ENCODE assay signal across 12 cellular contexts in the genomic region with DNA sequence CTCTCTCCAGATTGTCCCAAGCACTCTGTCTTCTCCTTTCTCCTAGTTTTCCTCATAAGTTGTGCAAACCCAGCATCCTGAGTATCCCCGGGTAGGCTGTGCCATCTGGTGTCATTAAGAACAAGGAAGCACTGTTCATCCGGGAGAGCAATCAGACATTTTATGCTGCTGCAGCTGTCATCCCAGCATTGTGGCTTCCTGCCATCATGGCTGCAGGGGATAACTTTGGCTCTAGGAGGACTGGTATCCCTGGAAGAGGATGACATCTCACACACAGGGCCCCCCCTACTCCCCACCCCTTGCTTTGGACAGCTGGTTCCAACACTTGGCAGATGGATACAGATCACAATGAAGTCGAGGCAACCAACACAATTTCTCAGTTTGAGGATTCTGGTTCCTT.
DNase-seq lines count a peak whose midpoint lies in the region; TF ChIP-seq lines count a peak whose summit lies in the region.
"Had no signal": no experiment of that assay in that cellular context is flagged by ENCODE, and none has a peak within 500 bp of the region (broad histone marks: within the 10 kb centered on the region; RNA-seq: fewer than 3 reads in every experiment).

No MANE protein-coding gene starts in this region.

- no peak for TF ChIP-seq CTCF in GM20000 (IDR thresholded peaks at IDR 0.05; ENCODE audit: extremely low read depth, missing control alignments)

- DNase-seq in DMS153 (lab: John Stamatoyannopoulos, UW) (peak; percentile 61), DMS153 treated with DMSO at 0.1 percent for 48 hours (lab: John Stamatoyannopoulos, UW; ENCODE audit: unreplicated experiment) (no peak), NCI-H2171 treated with DMSO at 0.1 percent for 48 hours (lab: John Stamatoyannopoulos, UW) (peak; percentile 76), cerebellar cortex (ENCODE audit: low spot score) (peak; percentile 92), nucleus accumbens (lab: John Stamatoyannopoulos, UW) (peak in 36 of 56 donors; percentile 0 to 46 (median 10)), GM20000 (ENCODE audit: low spot score) (no peak), cortex of kidney (lab: John Stamatoyannopoulos, UW) (no peak)
- DNase-seq in central memory CD4-positive, alpha-beta T cell: no peak
- DNase-seq: activated naive CD4-positive, alpha-beta T cell treated with anti-CD3 and anti-CD28 coated beads, Interleukin-2, amount 50 U/mL, for 16 hours; CD8-positive, alpha-beta T cell; GOT3; NCI-H1417 treated with DMSO at 0.1 percent for 48 hours had no signal

Comparison
In these comparisons a context has a peak if more than half of its experiments do, and no peak if none do; other contexts are left out.
1. DNase-seq: peak in DMS153 (single experiment), NCI-H2171 treated with DMSO at 0.1 percent for 48 hours (single experiment), cerebellar cortex (single experiment) and nucleus accumbens (36 of 56); none in DMS153 treated with DMSO at 0.1 percent for 48 hours (single experiment), GM20000 (single experiment), cortex of kidney (single experiment) and central memory CD4-positive, alpha-beta T cell (single experiment).